Comparison of ENCODE assay signal across 18 cellular contexts in the genomic region with DNA sequence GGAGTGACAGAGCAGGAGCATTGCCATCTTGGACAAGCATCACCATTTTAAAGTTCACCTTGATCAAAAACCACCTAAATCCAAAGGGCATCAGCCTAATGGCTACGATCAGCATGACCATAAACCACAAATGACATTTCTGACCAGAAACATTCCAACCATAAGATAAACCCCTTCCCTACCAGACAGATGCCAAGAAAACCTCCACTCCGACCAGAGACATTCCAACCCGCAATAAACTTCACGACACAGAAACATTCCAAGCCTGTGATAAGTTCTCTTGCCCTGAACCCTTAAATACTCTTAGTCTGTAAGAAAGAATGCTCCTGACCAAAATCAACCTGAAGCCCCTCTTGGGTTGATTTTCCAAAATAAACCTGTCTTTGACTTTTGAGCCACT.
A peak's percentile ranks its signal among the peaks of the same experiment; 100 is the strongest.
DNase-seq lines count a peak whose midpoint lies in the region; ATAC-seq and TF ChIP-seq lines count a peak whose summit lies in the region.
"Had no signal": no experiment of that assay in that cellular context is flagged by ENCODE, and none has a peak within 500 bp of the region (broad histone marks: within the 10 kb centered on the region; RNA-seq: fewer than 3 reads in every experiment).

No MANE protein-coding gene starts in this region.

- no peak overlapping the region for H3K4ac ChIP-seq in mesendoderm (ENCODE audit: low read depth, low read length)

- H3K27me3 ChIP-seq in mesendoderm (ENCODE audit: insufficient read depth, low read length, poor library complexity) = no peaks in the 10 kb centered on the region
- no peaks in the 10 kb centered on the region for H3K27me3 ChIP-seq in lower lobe of right lung (ENCODE audit: low read depth)
- no peaks in the 10 kb centered on the region for H3K27me3 ChIP-seq in stomach
- H3K27me3 ChIP-seq: SJCRH30 had no signal

- no peak overlapping the region for H3K18ac ChIP-seq in mesendoderm (ENCODE audit: low read length)

- no peak for TF ChIP-seq EP300 in stomach (IDR thresholded peaks at IDR 0.05)

- H3K9me3 ChIP-seq in lower lobe of right lung = no peaks in the 10 kb centered on the region
- H3K9me3 ChIP-seq in stomach = peaks cover 0 to 26% (median 0%) of the 10 kb centered on the region in 4 donors

- H2BK120ac ChIP-seq in mesendoderm (ENCODE audit: low read depth, low read length) = no peak overlapping the region

- no peak for ATAC-seq in lower lobe of right lung
- ATAC-seq: GM12878 had no signal

- in situ Hi-C loops in ACHN (cut with HindIII; ENCODE audit: low pct_ligation_motif_present, low pct_unique_long_range_greater_than_20kb, low sequenced_read_pairs) = no loop called here

- no peaks in the 10 kb centered on the region for H3K4me1 ChIP-seq in mesendoderm (ENCODE audit: control insufficient read depth, low read depth, low read length)
- no peaks in the 10 kb centered on the region for H3K4me1 ChIP-seq in lower lobe of right lung
- H3K4me1 ChIP-seq in stomach = no peaks in the 10 kb centered on the region
- H3K4me1 ChIP-seq: SJCRH30 had no signal

- no peak overlapping the region for H3K27ac ChIP-seq in mesendoderm (ENCODE audit: low read depth, low read length)
- H3K27ac ChIP-seq in lower lobe of right lung = no peak overlapping the region
- no peak overlapping the region for H3K27ac ChIP-seq in stomach
- H3K27ac ChIP-seq: 22Rv1, SJCRH30 had no signal

- H3K56ac ChIP-seq in mesendoderm (ENCODE audit: low read length) = no peak overlapping the region

- DNase-seq in ACHN = peak; percentile 10
- DNase-seq in NCI-H226 = peak; percentile 56
- peak; percentile 60 for DNase-seq in glomerular visceral epithelial cell (ENCODE audit: extremely low spot score)
- DNase-seq in mesendoderm = peak; percentile 30
- DNase-seq in hypothalamus (lab: John Stamatoyannopoulos, UW) = no peak
- DNase-seq in lower lobe of right lung = no peak
- DNase-seq in stomach = no peak
- no peak for DNase-seq in dedifferentiated amniotic fluid mesenchymal stem cell (ENCODE audit: extremely low spot score)
- DNase-seq: CD8-positive, alpha-beta memory T cell; DMS79 treated with DMSO at 0.1 percent for 48 hours; NCI-H1417 treated with DMSO at 0.1 percent for 48 hours; NCI-H2029; NCI-H2171; NCI-H446 treated with DMSO at 0.1 percent for 48 hours; NCI-H748 treated with DMSO at 0.1 percent for 48 hours; SJCRH30 had no signal

- no CpG with 5 or more reads among the region's 4 CpGs for WGBS in mesendoderm (ENCODE audit: extremely low coverage, insufficient coverage, low lambda C conversion rate)
- 72 to 86% (median 79%) methylated on average over 4 of the region's 4 CpGs for WGBS in stomach, 5 donors

- no peak overlapping the region for H3K4me2 ChIP-seq in mesendoderm (ENCODE audit: low read length)

- H2BK5ac ChIP-seq in mesendoderm (ENCODE audit: low read length) = no peak overlapping the region

- H3K79me1 ChIP-seq in mesendoderm (ENCODE audit: low read length) = no peaks in the 10 kb centered on the region

- H3K79me2 ChIP-seq in mesendoderm (ENCODE audit: control insufficient read depth, insufficient read depth, low read length) = no peaks in the 10 kb centered on the region

- H3K4me3 ChIP-seq in mesendoderm (ENCODE audit: low read length) (no peak overlapping the region), lower lobe of right lung (no peak overlapping the region), stomach (no peak overlapping the region)
- H3K4me3 ChIP-seq: GM12878, SJCRH30 had no signal

- no peak overlapping the region for H2AK5ac ChIP-seq in mesendoderm (ENCODE audit: low read length)

- H4K8ac ChIP-seq in mesendoderm (ENCODE audit: low read depth, low read length) = no peak overlapping the region

- TF ChIP-seq POLR2A in stomach (IDR thresholded peaks at IDR 0.05) = no peak

- H3K23ac ChIP-seq in mesendoderm (ENCODE audit: low read length) = no peak overlapping the region

- no peak overlapping the region for H2BK15ac ChIP-seq in mesendoderm (replicated peaks; ENCODE audit: low read depth)

- intact Hi-C loops in lower lobe of right lung (cut with DNase I) (no loop called here), stomach (cut with DNase I; ENCODE audit: low total_unique reads) (no loop called here)

- H4K5ac ChIP-seq in mesendoderm (ENCODE audit: low read length) = no peak overlapping the region

- no peak overlapping the region for H3K9ac ChIP-seq in mesendoderm (ENCODE audit: low read length)

- H3K36me3 ChIP-seq in mesendoderm (ENCODE audit: control insufficient read depth, insufficient read depth, low read length) (no peaks in the 10 kb centered on the region), lower lobe of right lung (no peaks in the 10 kb centered on the region), stomach (no peaks in the 10 kb centered on the region)
- H3K36me3 ChIP-seq: SJCRH30 had no signal

- TF ChIP-seq CTCF in lower lobe of right lung (IDR thresholded peaks at IDR 0.05) = no peak
- TF ChIP-seq CTCF in stomach (IDR thresholded peaks at IDR 0.05) = no peak

Comparison
In these comparisons a context has a peak if more than half of its experiments do, and no peak if none do; other contexts are left out.
1. DNase-seq: peak in ACHN (single experiment), NCI-H226 (single experiment), glomerular visceral epithelial cell (single experiment) and mesendoderm (single experiment); none in hypothalamus (0 of 51), lower lobe of right lung (single experiment), stomach (single experiment) and dedifferentiated amniotic fluid mesenchymal stem cell (single experiment).